In genomic region chr22:46612341-46612903, GRCh38 we compare ENCODE assay signal across 13 cellular contexts. TPM values are rescaled to one million over a fixed set of nuclear protein-coding genes. Genes with fewer than 3 reads are reported as not detected.
DNase-seq lines count a peak whose midpoint lies in the region; ATAC-seq and TF ChIP-seq lines count a peak whose summit lies in the region.
"Had no signal": no experiment of that assay in that cellular context is flagged by ENCODE, and none has a peak within 500 bp of the region (broad histone marks: within the 10 kb centered on the region; RNA-seq: fewer than 3 reads in every experiment).

No MANE protein-coding gene starts in this region.

- peak overlapping the region; percentile 85 for H3K4me3 Mint-ChIP-seq in activated naive CD4-positive, alpha-beta T cell treated with anti-CD3 and anti-CD28 coated beads, Interleukin-2, amount 10 ng/mL, durations not matched to agents 7 days and 5 days
- H3K4me3 Mint-ChIP-seq in type B pancreatic cell: peak overlapping the region; percentile 9

- intact Hi-C loops in left colon (cut with DNase I, micrococcal nuclease): no loop called here
- intact Hi-C loops in ascending aorta (cut with DNase I): no loop called here

- CTCF ChIA-PET in activated naive CD4-positive, alpha-beta T cell treated with anti-CD3 and anti-CD28 coated beads, Interleukin-2, amount 10 ng/mL, durations not matched to agents 7 days and 5 days (lab: Charles Lee): interaction anchor here (1.1 to 2.2 kb wide), 4 partner anchors 11 to 49 kb away, joined by 3 to 10 read pairs (median 4); no protein-coding TSS in a partner anchor

- H3K4me1 ChIP-seq in ascending aorta: no peaks in the 10 kb centered on the region
- H3K4me1 ChIP-seq: foreskin keratinocyte had no signal

- peak overlapping the region; percentile 98 for H3K27ac Mint-ChIP-seq in activated naive CD4-positive, alpha-beta T cell treated with anti-CD3 and anti-CD28 coated beads, Interleukin-2, amount 10 ng/mL, durations not matched to agents 7 days and 5 days
- peak overlapping the region; percentile 89 to 92 for H3K27ac Mint-ChIP-seq in activated naive CD4-positive, alpha-beta T cell treated with anti-CD3 and anti-CD28 coated beads, Interleukin-2, amount 50 U/mL, for 72 hours
- no peak overlapping the region for H3K27ac Mint-ChIP-seq in type B pancreatic cell

- H3K9me3 Mint-ChIP-seq in activated naive CD4-positive, alpha-beta T cell treated with anti-CD3 and anti-CD28 coated beads, Interleukin-2, amount 10 ng/mL, durations not matched to agents 7 days and 5 days: no peaks in the 10 kb centered on the region
- no peaks in the 10 kb centered on the region for H3K9me3 Mint-ChIP-seq in activated naive CD4-positive, alpha-beta T cell treated with anti-CD3 and anti-CD28 coated beads, Interleukin-2, amount 50 U/mL, for 72 hours
- H3K9me3 Mint-ChIP-seq in type B pancreatic cell: no peaks in the 10 kb centered on the region

- H3K27me3 ChIP-seq in ascending aorta: no peaks in the 10 kb centered on the region
- H3K27me3 ChIP-seq in H7 (ENCODE audit: control insufficient read depth, insufficient read depth, low read length): no peaks in the 10 kb centered on the region

- H3K36me3 ChIP-seq in ascending aorta: no peaks in the 10 kb centered on the region
- H3K36me3 ChIP-seq in H7 (replicated peaks; ENCODE audit: control insufficient read depth, insufficient read depth, low read length): no peaks in the 10 kb centered on the region

- peaks cover 2% of the 10 kb centered on the region for H3K27me3 Mint-ChIP-seq in activated naive CD4-positive, alpha-beta T cell treated with anti-CD3 and anti-CD28 coated beads, Interleukin-2, amount 10 ng/mL, durations not matched to agents 7 days and 5 days
- no peaks in the 10 kb centered on the region for H3K27me3 Mint-ChIP-seq in type B pancreatic cell

- peaks cover 46% of the 10 kb centered on the region for H3K4me1 Mint-ChIP-seq in activated naive CD4-positive, alpha-beta T cell treated with anti-CD3 and anti-CD28 coated beads, Interleukin-2, amount 10 ng/mL, durations not matched to agents 7 days and 5 days
- H3K4me1 Mint-ChIP-seq in type B pancreatic cell (ENCODE audit: unreplicated experiment): peaks cover 31% of the 10 kb centered on the region

- peaks cover 4% of the 10 kb centered on the region for H3K36me3 Mint-ChIP-seq in activated naive CD4-positive, alpha-beta T cell treated with anti-CD3 and anti-CD28 coated beads, Interleukin-2, amount 10 ng/mL, durations not matched to agents 7 days and 5 days
- H3K36me3 Mint-ChIP-seq in activated naive CD4-positive, alpha-beta T cell treated with anti-CD3 and anti-CD28 coated beads, Interleukin-2, amount 50 U/mL, for 72 hours: no peaks in the 10 kb centered on the region
- no peaks in the 10 kb centered on the region for H3K36me3 Mint-ChIP-seq in type B pancreatic cell

- no peaks in the 10 kb centered on the region for H3K9me3 ChIP-seq in ascending aorta

- no peak for DNase-seq in activated naive CD4-positive, alpha-beta T cell treated with anti-CD3 and anti-CD28 coated beads, Interleukin-2, amount 10 ng/mL, durations not matched to agents 7 days and 5 days
- DNase-seq in activated naive CD4-positive, alpha-beta T cell treated with Interleukin-2 at 50 U/mL for 16 hours: no peak
- no peak for DNase-seq in activated naive CD4-positive, alpha-beta T cell treated with anti-CD3 and anti-CD28 coated beads, Interleukin-2, amount 50 U/mL, for 72 hours (ENCODE audit: low spot score in 2 of 2)
- DNase-seq in left colon: no peak
- DNase-seq in type B pancreatic cell (ENCODE audit: extremely low spot score, unreplicated experiment): no peak
- DNase-seq in ascending aorta (ENCODE audit: low spot score in 2 of 2): no peak
- DNase-seq in H7: no peak
- DNase-seq: foreskin keratinocyte, MM.1S, NCI-H510A treated with DMSO at 0.1 percent for 48 hours had no signal

- no peak for ATAC-seq in activated naive CD4-positive, alpha-beta T cell treated with anti-CD3 and anti-CD28 coated beads, Interleukin-2, amount 50 U/mL, for 72 hours
- ATAC-seq in left colon (peak; percentile 9), HG03095 (IDR thresholded peaks at IDR 0.05; ENCODE audit: unreplicated experiment) (no peak)
- ATAC-seq: foreskin keratinocyte, HCT116 had no signal

- H3K4me3 ChIP-seq in ascending aorta (no peak overlapping the region), H7 (ENCODE audit: insufficient read depth, low read depth, low read length) (no peak overlapping the region)
- H3K4me3 ChIP-seq: SK-N-MC had no signal

- TF ChIP-seq CTCF in type B pancreatic cell (conservative IDR thresholded peaks at IDR 0.05): no peak
- no peak for TF ChIP-seq CTCF in ascending aorta (IDR thresholded peaks at IDR 0.05)

- H3K27ac ChIP-seq in ascending aorta: no peak overlapping the region
- H3K27ac ChIP-seq: foreskin keratinocyte, SK-N-MC had no signal

RNA-seq across cellular contexts. Expression of gene GRAMD4, which starts 7.8 kb away (rescaled TPM):
- 10 to 100 TPM; 33.8 to 42.4 TPM for total RNA-seq in activated naive CD4-positive, alpha-beta T cell treated with anti-CD3 and anti-CD28 coated beads, Interleukin-2, amount 50 U/mL, for 72 hours
- total RNA-seq in left colon: 100 to 1,000 TPM; 178 to 213 TPM
- 56.4 and 80.9 TPM in 2 replicates for total RNA-seq in type B pancreatic cell (ENCODE audit: low replicate concordance)
- 20.2 TPM for total RNA-seq in ascending aorta
- total RNA-seq in H7 (2014; rRNA removed; shearing (Covaris generic)): 17.1 and 18.9 TPM in 2 replicates
